8 cellular contexts compared by ENCODE assay signal in genomic region chr6:132114201-132114860, GRCh38.
"Had no signal": no experiment of that assay in that cellular context is flagged by ENCODE, and none has a peak within 500 bp of the region (broad histone marks: within the 10 kb centered on the region; RNA-seq: fewer than 3 reads in every experiment).

No MANE protein-coding gene starts in this region.

- H3K9me3 ChIP-seq: gastrocnemius medialis, testis had no signal

- H3K4me1 ChIP-seq: gastrocnemius medialis, sigmoid colon, testis had no signal

- H3K27me3 ChIP-seq: esophagus muscularis mucosa, gastrocnemius medialis, sigmoid colon, testis had no signal

- DNase-seq: activated CD4-positive, alpha-beta T cell treated with anti-CD3 and anti-CD28 coated beads, Interleukin-2, amount 50 U/mL, for 1 hour; activated naive CD4-positive, alpha-beta T cell treated with anti-CD3 and anti-CD28 coated beads, Interleukin-2, amount 10 ng/mL, durations not matched to agents 7 days and 5 days; gastrocnemius medialis; kidney; sigmoid colon; stimulated activated CD4-positive, alpha-beta T cell treated with anti-CD3 and anti-CD28 coated beads, Interleukin-4, amount 100 ng/mL, for 24 hours; testis had no signal

- H3K4me3 ChIP-seq: esophagus muscularis mucosa, gastrocnemius medialis, sigmoid colon, testis had no signal

- ATAC-seq: gastrocnemius medialis had no signal

- H3K27ac ChIP-seq: gastrocnemius medialis, sigmoid colon had no signal

- H3K36me3 ChIP-seq: esophagus muscularis mucosa, gastrocnemius medialis, sigmoid colon had no signal
